In genomic region chr13:80341098-80341701, GRCh38 we compare ENCODE assay signal across 2 cellular contexts.
TF ChIP-seq lines count a peak whose summit lies in the region.

A gene with protein sequence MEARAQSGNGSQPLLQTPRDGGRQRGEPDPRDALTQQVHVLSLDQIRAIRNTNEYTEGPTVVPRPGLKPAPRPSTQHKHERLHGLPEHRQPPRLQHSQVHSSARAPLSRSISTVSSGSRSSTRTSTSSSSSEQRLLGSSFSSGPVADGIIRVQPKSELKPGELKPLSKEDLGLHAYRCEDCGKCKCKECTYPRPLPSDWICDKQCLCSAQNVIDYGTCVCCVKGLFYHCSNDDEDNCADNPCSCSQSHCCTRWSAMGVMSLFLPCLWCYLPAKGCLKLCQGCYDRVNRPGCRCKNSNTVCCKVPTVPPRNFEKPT (minus strand): TSS chr13:80341126. CDS start chr13:80337705, 3,421 bp downstream.

TF ChIP-seq in IMR-90, 13 proteins besides CTCF, POLR2A, EP300 and RAD21:
- TF ChIP-seq MXI1 (IDR thresholded peaks at IDR 0.05; ENCODE audit: borderline replicate concordance, low read depth, low read length): peak; percentile 63; the same call in 1 of the 2 replicates
- TF ChIP-seq BHLHE40 (IDR thresholded peaks at IDR 0.05; ENCODE audit: low read depth, low read length): peak; percentile 51; the same call in 1 of the 2 replicates
- TF ChIP-seq RFX5 (IDR thresholded peaks at IDR 0.05; ENCODE audit: low read depth, low read length): no peak
- TF ChIP-seq USF2 (IDR thresholded peaks at IDR 0.05; ENCODE audit: low read depth, low read length): peak; percentile 22; the same call in 1 of the 2 replicates
- no peak for TF ChIP-seq MAFK (IDR thresholded peaks at IDR 0.05; ENCODE audit: low read depth, low read length)
- TF ChIP-seq CHD1 (IDR thresholded peaks at IDR 0.05; ENCODE audit: low read depth, low read length): peak; percentile 81; the same call in 1 of the 2 replicates
- TF ChIP-seq NFE2L2 (IDR thresholded peaks at IDR 0.05; ENCODE audit: low read depth, low read length): no peak
- peak; percentile 83 for TF ChIP-seq MAZ (IDR thresholded peaks at IDR 0.05; ENCODE audit: borderline replicate concordance, low read depth, low read length)
- no peak for TF ChIP-seq RCOR1 (IDR thresholded peaks at IDR 0.05; ENCODE audit: insufficient replicate concordance, low read length)
- TF ChIP-seq, protein P1, sequence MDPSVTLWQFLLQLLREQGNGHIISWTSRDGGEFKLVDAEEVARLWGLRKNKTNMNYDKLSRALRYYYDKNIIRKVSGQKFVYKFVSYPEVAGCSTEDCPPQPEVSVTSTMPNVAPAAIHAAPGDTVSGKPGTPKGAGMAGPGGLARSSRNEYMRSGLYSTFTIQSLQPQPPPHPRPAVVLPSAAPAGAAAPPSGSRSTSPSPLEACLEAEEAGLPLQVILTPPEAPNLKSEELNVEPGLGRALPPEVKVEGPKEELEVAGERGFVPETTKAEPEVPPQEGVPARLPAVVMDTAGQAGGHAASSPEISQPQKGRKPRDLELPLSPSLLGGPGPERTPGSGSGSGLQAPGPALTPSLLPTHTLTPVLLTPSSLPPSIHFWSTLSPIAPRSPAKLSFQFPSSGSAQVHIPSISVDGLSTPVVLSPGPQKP (IDR thresholded peaks at IDR 0.05; ENCODE audit: borderline replicate concordance, low read depth, low read length): no peak
- TF ChIP-seq SMC3 (IDR thresholded peaks at IDR 0.05; ENCODE audit: low read depth, low read length): no peak
- no peak for TF ChIP-seq CEBPB (IDR thresholded peaks at IDR 0.05; ENCODE audit: low read depth, low read length)
- TF ChIP-seq FOS (IDR thresholded peaks at IDR 0.05; ENCODE audit: low read depth, low read length): no peak

TF ChIP-seq in GM12878, 131 proteins besides CTCF, POLR2A, EP300 and RAD21 (continues in another document):
- no peak for TF ChIP-seq HDAC6 (IDR thresholded peaks at IDR 0.05; ENCODE audit: unreplicated experiment)
- TF ChIP-seq SRF (IDR thresholded peaks at IDR 0.05; ENCODE audit: low read depth in 2 of 2, low read length in 2 of 2): no peak
- peak; percentile 82; the same call in 1 of the 2 replicates for TF ChIP-seq EED (IDR thresholded peaks at IDR 0.05; ENCODE audit: low read depth)
- TF ChIP-seq SREBF2 (IDR thresholded peaks at IDR 0.05; ENCODE audit: low read length): no peak
- no peak for TF ChIP-seq PAX5 (IDR thresholded peaks at IDR 0.05; ENCODE audit: borderline replicate concordance, low read depth, low read length)
- no peak for TF ChIP-seq RBBP5 (conservative IDR thresholded peaks at IDR 0.05)
- TF ChIP-seq, protein P2, sequence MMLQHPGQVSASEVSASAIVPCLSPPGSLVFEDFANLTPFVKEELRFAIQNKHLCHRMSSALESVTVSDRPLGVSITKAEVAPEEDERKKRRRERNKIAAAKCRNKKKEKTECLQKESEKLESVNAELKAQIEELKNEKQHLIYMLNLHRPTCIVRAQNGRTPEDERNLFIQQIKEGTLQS (IDR thresholded peaks at IDR 0.05; ENCODE audit: borderline replicate concordance, extremely low read depth, low read depth, low read length): no peak
- no peak for TF ChIP-seq CEBPB (IDR thresholded peaks at IDR 0.05; ENCODE audit: borderline replicate concordance in 1 of 2, low read depth in 2 of 2, low read length in 2 of 2)
- no peak for TF ChIP-seq CHD4 (IDR thresholded peaks at IDR 0.05)
- peak in 1 of 2 experiments; percentile 91; a peak in 2 of 3 replicates for TF ChIP-seq EGR1 (IDR thresholded peaks at IDR 0.05; ENCODE audit: borderline replicate concordance in 1 of 2, low read depth in 2 of 2, low read length in 2 of 2)
- TF ChIP-seq KDM1A (IDR thresholded peaks at IDR 0.05; ENCODE audit: borderline replicate concordance): no peak
- peak; percentile 59 for TF ChIP-seq NKRF (conservative IDR thresholded peaks at IDR 0.05)
- no peak for TF ChIP-seq NFIC (IDR thresholded peaks at IDR 0.05; ENCODE audit: low read depth, low read length)
- TF ChIP-seq RAD51 (IDR thresholded peaks at IDR 0.05): no peak
- TF ChIP-seq GABPA (IDR thresholded peaks at IDR 0.05; ENCODE audit: low read depth): no peak
- TF ChIP-seq SMARCA5 (IDR thresholded peaks at IDR 0.05): peak; percentile 81
- no peak for TF ChIP-seq USF1 (IDR thresholded peaks at IDR 0.05; ENCODE audit: borderline replicate concordance, extremely low read length, insufficient read depth, low read depth, low read length)
- TF ChIP-seq POLR2AphosphoS5 (IDR thresholded peaks at IDR 0.05; ENCODE audit: low read length): no peak
- TF ChIP-seq PRDM15 (CRISPR knock-in tag; IDR thresholded peaks at IDR 0.05): no peak
- TF ChIP-seq, protein P3, sequence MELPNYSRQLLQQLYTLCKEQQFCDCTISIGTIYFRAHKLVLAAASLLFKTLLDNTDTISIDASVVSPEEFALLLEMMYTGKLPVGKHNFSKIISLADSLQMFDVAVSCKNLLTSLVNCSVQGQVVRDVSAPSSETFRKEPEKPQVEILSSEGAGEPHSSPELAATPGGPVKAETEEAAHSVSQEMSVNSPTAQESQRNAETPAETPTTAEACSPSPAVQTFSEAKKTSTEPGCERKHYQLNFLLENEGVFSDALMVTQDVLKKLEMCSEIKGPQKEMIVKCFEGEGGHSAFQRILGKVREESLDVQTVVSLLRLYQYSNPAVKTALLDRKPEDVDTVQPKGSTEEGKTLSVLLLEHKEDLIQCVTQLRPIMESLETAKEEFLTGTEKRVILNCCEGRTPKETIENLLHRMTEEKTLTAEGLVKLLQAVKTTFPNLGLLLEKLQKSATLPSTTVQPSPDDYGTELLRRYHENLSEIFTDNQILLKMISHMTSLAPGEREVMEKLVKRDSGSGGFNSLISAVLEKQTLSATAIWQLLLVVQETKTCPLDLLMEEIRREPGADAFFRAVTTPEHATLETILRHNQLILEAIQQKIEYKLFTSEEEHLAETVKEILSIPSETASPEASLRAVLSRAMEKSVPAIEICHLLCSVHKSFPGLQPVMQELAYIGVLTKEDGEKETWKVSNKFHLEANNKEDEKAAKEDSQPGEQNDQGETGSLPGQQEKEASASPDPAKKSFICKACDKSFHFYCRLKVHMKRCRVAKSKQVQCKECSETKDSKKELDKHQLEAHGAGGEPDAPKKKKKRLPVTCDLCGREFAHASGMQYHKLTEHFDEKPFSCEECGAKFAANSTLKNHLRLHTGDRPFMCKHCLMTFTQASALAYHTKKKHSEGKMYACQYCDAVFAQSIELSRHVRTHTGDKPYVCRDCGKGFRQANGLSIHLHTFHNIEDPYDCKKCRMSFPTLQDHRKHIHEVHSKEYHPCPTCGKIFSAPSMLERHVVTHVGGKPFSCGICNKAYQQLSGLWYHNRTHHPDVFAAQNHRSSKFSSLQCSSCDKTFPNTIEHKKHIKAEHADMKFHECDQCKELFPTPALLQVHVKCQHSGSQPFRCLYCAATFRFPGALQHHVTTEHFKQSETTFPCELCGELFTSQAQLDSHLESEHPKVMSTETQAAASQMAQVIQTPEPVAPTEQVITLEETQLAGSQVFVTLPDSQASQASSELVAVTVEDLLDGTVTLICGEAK (IDR thresholded peaks at IDR 0.05; ENCODE audit: borderline replicate concordance): no peak
- no peak for TF ChIP-seq CBX3 (IDR thresholded peaks at IDR 0.05; ENCODE audit: borderline replicate concordance, low read depth)
- TF ChIP-seq ZBED1 (IDR thresholded peaks at IDR 0.05; ENCODE audit: borderline replicate concordance): no peak
- no peak for TF ChIP-seq BCL11A (IDR thresholded peaks at IDR 0.05; ENCODE audit: low read depth, low read length)
- peak; percentile 57; the same call in 1 of the 2 replicates for TF ChIP-seq YY1 (IDR thresholded peaks at IDR 0.05; ENCODE audit: low read depth, low read length)
- no peak; the same call in 1 of the 2 replicates for TF ChIP-seq NR2C1 (IDR thresholded peaks at IDR 0.05)
- TF ChIP-seq IRF4 (IDR thresholded peaks at IDR 0.05; ENCODE audit: low read depth, low read length): no peak
- no peak for TF ChIP-seq CHD1 (IDR thresholded peaks at IDR 0.05; ENCODE audit: low read depth, low read length)
- no peak for TF ChIP-seq SP1 (IDR thresholded peaks at IDR 0.05; ENCODE audit: low read depth, low read length)
- peak; percentile 81; the same call in 1 of the 2 replicates for TF ChIP-seq STAT1 (conservative IDR thresholded peaks at IDR 0.05)
- TF ChIP-seq, protein P4, sequence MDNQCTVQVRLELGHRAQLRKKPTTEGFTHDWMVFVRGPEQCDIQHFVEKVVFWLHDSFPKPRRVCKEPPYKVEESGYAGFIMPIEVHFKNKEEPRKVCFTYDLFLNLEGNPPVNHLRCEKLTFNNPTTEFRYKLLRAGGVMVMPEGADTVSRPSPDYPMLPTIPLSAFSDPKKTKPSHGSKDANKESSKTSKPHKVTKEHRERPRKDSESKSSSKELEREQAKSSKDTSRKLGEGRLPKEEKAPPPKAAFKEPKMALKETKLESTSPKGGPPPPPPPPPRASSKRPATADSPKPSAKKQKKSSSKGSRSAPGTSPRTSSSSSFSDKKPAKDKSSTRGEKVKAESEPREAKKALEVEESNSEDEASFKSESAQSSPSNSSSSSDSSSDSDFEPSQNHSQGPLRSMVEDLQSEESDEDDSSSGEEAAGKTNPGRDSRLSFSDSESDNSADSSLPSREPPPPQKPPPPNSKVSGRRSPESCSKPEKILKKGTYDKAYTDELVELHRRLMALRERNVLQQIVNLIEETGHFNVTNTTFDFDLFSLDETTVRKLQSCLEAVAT (IDR thresholded peaks at IDR 0.05): no peak
- TF ChIP-seq NRF1 (conservative IDR thresholded peaks at IDR 0.05; ENCODE audit: low read depth, low read length): no peak
- TF ChIP-seq, protein P5, sequence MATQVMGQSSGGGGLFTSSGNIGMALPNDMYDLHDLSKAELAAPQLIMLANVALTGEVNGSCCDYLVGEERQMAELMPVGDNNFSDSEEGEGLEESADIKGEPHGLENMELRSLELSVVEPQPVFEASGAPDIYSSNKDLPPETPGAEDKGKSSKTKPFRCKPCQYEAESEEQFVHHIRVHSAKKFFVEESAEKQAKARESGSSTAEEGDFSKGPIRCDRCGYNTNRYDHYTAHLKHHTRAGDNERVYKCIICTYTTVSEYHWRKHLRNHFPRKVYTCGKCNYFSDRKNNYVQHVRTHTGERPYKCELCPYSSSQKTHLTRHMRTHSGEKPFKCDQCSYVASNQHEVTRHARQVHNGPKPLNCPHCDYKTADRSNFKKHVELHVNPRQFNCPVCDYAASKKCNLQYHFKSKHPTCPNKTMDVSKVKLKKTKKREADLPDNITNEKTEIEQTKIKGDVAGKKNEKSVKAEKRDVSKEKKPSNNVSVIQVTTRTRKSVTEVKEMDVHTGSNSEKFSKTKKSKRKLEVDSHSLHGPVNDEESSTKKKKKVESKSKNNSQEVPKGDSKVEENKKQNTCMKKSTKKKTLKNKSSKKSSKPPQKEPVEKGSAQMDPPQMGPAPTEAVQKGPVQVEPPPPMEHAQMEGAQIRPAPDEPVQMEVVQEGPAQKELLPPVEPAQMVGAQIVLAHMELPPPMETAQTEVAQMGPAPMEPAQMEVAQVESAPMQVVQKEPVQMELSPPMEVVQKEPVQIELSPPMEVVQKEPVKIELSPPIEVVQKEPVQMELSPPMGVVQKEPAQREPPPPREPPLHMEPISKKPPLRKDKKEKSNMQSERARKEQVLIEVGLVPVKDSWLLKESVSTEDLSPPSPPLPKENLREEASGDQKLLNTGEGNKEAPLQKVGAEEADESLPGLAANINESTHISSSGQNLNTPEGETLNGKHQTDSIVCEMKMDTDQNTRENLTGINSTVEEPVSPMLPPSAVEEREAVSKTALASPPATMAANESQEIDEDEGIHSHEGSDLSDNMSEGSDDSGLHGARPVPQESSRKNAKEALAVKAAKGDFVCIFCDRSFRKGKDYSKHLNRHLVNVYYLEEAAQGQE (IDR thresholded peaks at IDR 0.05; ENCODE audit: low read depth, low read length): no peak
- TF ChIP-seq ZNF24 (IDR thresholded peaks at IDR 0.05): 0 out of 2 replicates have a peak, but pooled peaks have one; percentile 6
- TF ChIP-seq HCFC1 (IDR thresholded peaks at IDR 0.05; ENCODE audit: low read length): no peak; the same call in 1 of the 2 replicates
- TF ChIP-seq, protein P6, sequence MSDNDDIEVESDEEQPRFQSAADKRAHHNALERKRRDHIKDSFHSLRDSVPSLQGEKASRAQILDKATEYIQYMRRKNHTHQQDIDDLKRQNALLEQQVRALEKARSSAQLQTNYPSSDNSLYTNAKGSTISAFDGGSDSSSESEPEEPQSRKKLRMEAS (IDR thresholded peaks at IDR 0.05; ENCODE audit: low read depth, low read length): 0 out of 2 replicates have a peak, but pooled peaks have one; percentile 9
- no peak; the same call in 1 of the 2 replicates for TF ChIP-seq RCOR1 (conservative IDR thresholded peaks at IDR 0.05; ENCODE audit: low read depth, low read length)
